In genomic region chr10:77400041-77400440, GRCh38 we compare ENCODE assay signal across 1 cellular context.
TF ChIP-seq lines count a peak whose summit lies in the region.

No MANE protein-coding gene starts in this region.

TF ChIP-seq in HepG2, 621 proteins besides CTCF, POLR2A, EP300 and RAD21 (continued from another document):
- no peak for TF ChIP-seq MLXIP (CRISPR knock-in tag; IDR thresholded peaks at IDR 0.05; ENCODE audit: borderline replicate concordance)
- TF ChIP-seq MLLT10 (CRISPR knock-in tag; IDR thresholded peaks at IDR 0.05), result no peak
- TF ChIP-seq GLMP (CRISPR knock-in tag; IDR thresholded peaks at IDR 0.05; ENCODE audit: borderline replicate concordance), result no peak
- TF ChIP-seq ZNF225 (CRISPR knock-in tag; IDR thresholded peaks at IDR 0.05), result no peak
- TF ChIP-seq GZF1 (CRISPR knock-in tag; IDR thresholded peaks at IDR 0.05), result no peak
- no peak for TF ChIP-seq ZBTB7A (CRISPR knock-in tag; IDR thresholded peaks at IDR 0.05)
- TF ChIP-seq E2F1 (CRISPR knock-in tag; IDR thresholded peaks at IDR 0.05), result no peak
- TF ChIP-seq PHB2 (IDR thresholded peaks at IDR 0.05; ENCODE audit: partially characterized antibody), result no peak
- TF ChIP-seq ZFX (CRISPR knock-in tag; IDR thresholded peaks at IDR 0.05; ENCODE audit: low read depth), result no peak
TF ChIP-seq in HepG2: peak in this region for 0.
